Comparison of ENCODE assay signal across 1 cellular context in genomic region chr16:79833559-79833958, GRCh38.
A peak's percentile ranks its signal among the peaks of the same experiment; 100 is the strongest.
TF ChIP-seq lines count a peak whose summit lies in the region.

No MANE protein-coding gene starts in this region.

TF ChIP-seq in K562, 482 proteins besides CTCF, POLR2A, EP300 and RAD21 (continued from another document and continues in another):
- TF ChIP-seq MGA (IDR thresholded peaks at IDR 0.05) (peak; percentile 68), VEZF1 (CRISPR knock-in tag; IDR thresholded peaks at IDR 0.05) (no peak), SMAD4 (CRISPR knock-in tag; conservative IDR thresholded peaks at IDR 0.05) (peak; percentile 88), OTX1 (CRISPR knock-in tag; IDR thresholded peaks at IDR 0.05) (no peak), DEAF1 (CRISPR knock-in tag; IDR thresholded peaks at IDR 0.05) (no peak), MEIS2 (IDR thresholded peaks at IDR 0.05; ENCODE audit: partially characterized antibody) (peak; percentile 70), ZBTB43 (CRISPR knock-in tag; IDR thresholded peaks at IDR 0.05) (no peak), ZNF449 (CRISPR knock-in tag; IDR thresholded peaks at IDR 0.05) (no peak), MAZ (CRISPR knock-in tag; conservative IDR thresholded peaks at IDR 0.05 in 1 of 2, IDR thresholded peaks at IDR 0.05 in 1 of 2) (0 out of 4 replicates have a peak, but pooled peaks of 1 of the 2 experiments have one; percentile 13), ZNF592 (IDR thresholded peaks at IDR 0.05) (0 out of 2 replicates have a peak, but pooled peaks have one; percentile 17), SMARCA4 (IDR thresholded peaks at IDR 0.05) (peak; percentile 79; the same call in 1 of the 2 replicates), ZNF224 (CRISPR knock-in tag; IDR thresholded peaks at IDR 0.05) (no peak), FOS (IDR thresholded peaks at IDR 0.05; ENCODE audit: extremely low read depth, insufficient read length) (peak; percentile 37), FOXM1 (IDR thresholded peaks at IDR 0.05; ENCODE audit: low read depth) (no peak), FOXM1 (CRISPR knock-in tag; IDR thresholded peaks at IDR 0.05; ENCODE audit: low read depth) (no peak), MYC (IDR thresholded peaks at IDR 0.05; ENCODE audit: low read depth, low read length) (peak; percentile 87), MYC (CRISPR knock-in tag; IDR thresholded peaks at IDR 0.05; ENCODE audit: borderline replicate concordance, low read depth) (no peak), PKNOX1 (IDR thresholded peaks at IDR 0.05) (peak; percentile 93), ZNF398 (CRISPR knock-in tag; IDR thresholded peaks at IDR 0.05) (no peak), ZNF384 (IDR thresholded peaks at IDR 0.05; ENCODE audit: low read depth, low read length) (no peak), ZNF280B (CRISPR knock-in tag; IDR thresholded peaks at IDR 0.05) (no peak), PTTG1 (tag; IDR thresholded peaks at IDR 0.05; ENCODE audit: low read depth) (no peak), RFX7 (CRISPR knock-in tag; IDR thresholded peaks at IDR 0.05) (no peak), CREB1 (IDR thresholded peaks at IDR 0.05) (no peak), CREB1 (CRISPR knock-in tag; IDR thresholded peaks at IDR 0.05) (no peak), SAFB (IDR thresholded peaks at IDR 0.05; ENCODE audit: borderline replicate concordance, low read depth, low read length) (no peak), MCM3 (IDR thresholded peaks at IDR 0.05) (no peak)
